ENCODE assay signal across 9 cellular contexts in genomic region chr20:32204485-32205115, GRCh38. TPM values are rescaled to one million over a fixed set of nuclear protein-coding genes. Genes with fewer than 3 reads are reported as not detected.
A peak's percentile ranks its signal among the peaks of the same experiment; 100 is the strongest.
DNase-seq lines count a peak whose midpoint lies in the region; ATAC-seq and TF ChIP-seq lines count a peak whose summit lies in the region.
"Had no signal": no experiment of that assay in that cellular context is flagged by ENCODE, and none has a peak within 500 bp of the region (broad histone marks: within the 10 kb centered on the region; RNA-seq: fewer than 3 reads in every experiment).

No MANE protein-coding gene starts in this region.

- H4K20me1 ChIP-seq in OCI-LY7 (ENCODE audit: insufficient read depth, low read length) (peaks cover 28% of the 10 kb centered on the region; the same call in 1 of the 2 replicates), MM.1S (ENCODE audit: insufficient read depth, low read length) (peaks cover 8% of the 10 kb centered on the region; the same call in 1 of the 2 replicates)

- DNase-seq in CD8-positive, alpha-beta memory T cell: no peak
- no peak for DNase-seq in OCI-LY7 (ENCODE audit: low spot score)
- peak; percentile 40 for DNase-seq in epithelial cell of esophagus (ENCODE audit: low read depth)
- peak; percentile 8 for DNase-seq in renal cortical epithelial cell (ENCODE audit: low read depth)
- DNase-seq in MM.1S: no peak
- DNase-seq in HuH-7 (ENCODE audit: low spot score): no peak
- DNase-seq: NCI-H1930 had no signal

- intact Hi-C loops in OCI-LY7 (cut with micrococcal nuclease; ENCODE audit: unreplicated experiment): no loop called here

- peaks cover 10% of the 10 kb centered on the region; the same call in 1 of the 2 replicates for H3F3A ChIP-seq in MM.1S (ENCODE audit: insufficient read depth, low read length)

- H3K4me1 Mint-ChIP-seq in CD8-positive, alpha-beta memory T cell: peaks cover 66 to 82% (median 67%) of the 10 kb centered on the region in 3 donors

- POLR2A ChIA-PET in CD8-positive, alpha-beta memory T cell (lab: Charles Lee): no interaction called here
- POLR2A ChIA-PET in OCI-LY7 (lab: Charles Lee): interaction anchor here (0.6 to 1.7 kb wide), 4 partner anchors 81 to 155 kb away, joined by 4 to 7 read pairs (median 4); no protein-coding TSS in a partner anchor

- H3K9me3 Mint-ChIP-seq in CD8-positive, alpha-beta memory T cell: no peaks in the 10 kb centered on the region

- TF ChIP-seq CTCF in OCI-LY7 (conservative IDR thresholded peaks at IDR 0.05; ENCODE audit: low read length) (0 out of 2 replicates have a peak, but pooled peaks have one; percentile 13), epithelial cell of esophagus (IDR thresholded peaks at IDR 0.05; ENCODE audit: insufficient read depth, low read depth, low read length, missing control alignments) (no peak), MM.1S (IDR thresholded peaks at IDR 0.05; ENCODE audit: low read length) (no peak)

- peaks cover 16% of the 10 kb centered on the region for H3K36me3 ChIP-seq in CD8-positive, alpha-beta memory T cell (ENCODE audit: insufficient read depth, low read length)
- H3K36me3 ChIP-seq in OCI-LY7 (ENCODE audit: insufficient read depth, low read length) (peaks cover 62% of the 10 kb centered on the region), MM.1S (replicated peaks; ENCODE audit: insufficient read depth, low read length) (0 out of 2 replicates have a peak, but pooled peaks cover 3% of the 10 kb centered on the region)

- no peaks in the 10 kb centered on the region for H3K9me3 ChIP-seq in CD8-positive, alpha-beta memory T cell (ENCODE audit: low read length)
- H3K9me3 ChIP-seq in OCI-LY7 (ENCODE audit: low read length): no peaks in the 10 kb centered on the region
- no peaks in the 10 kb centered on the region for H3K9me3 ChIP-seq in MM.1S (replicated peaks; ENCODE audit: insufficient read depth, low read length)

- H3K79me2 ChIP-seq in OCI-LY7 (ENCODE audit: insufficient read depth, low read depth, low read length) (peaks cover 94% of the 10 kb centered on the region), MM.1S (ENCODE audit: low read length) (peaks cover 92% of the 10 kb centered on the region)

- no peaks in the 10 kb centered on the region for H3K27me3 Mint-ChIP-seq in CD8-positive, alpha-beta memory T cell

- CTCF ChIA-PET in CD8-positive, alpha-beta memory T cell (lab: Charles Lee): no interaction called here
- CTCF ChIA-PET in OCI-LY7 (lab: Charles Lee; ENCODE audit: unreplicated experiment): no interaction called here

- H3K27me3 ChIP-seq in CD8-positive, alpha-beta memory T cell (ENCODE audit: insufficient read depth, low read length, poor library complexity, severe bottlenecking): no peaks in the 10 kb centered on the region
- H3K27me3 ChIP-seq in MM.1S (replicated peaks; ENCODE audit: insufficient read depth, low read length): no peaks in the 10 kb centered on the region

- H3K4me1 ChIP-seq in CD8-positive, alpha-beta memory T cell (ENCODE audit: insufficient read depth, low read length): peaks cover 58% of the 10 kb centered on the region
- H3K4me1 ChIP-seq in OCI-LY7 (ENCODE audit: insufficient read depth, low read length, poor library complexity, severe bottlenecking) (peaks cover 41% of the 10 kb centered on the region), MM.1S (ENCODE audit: low read length) (peaks cover 22% of the 10 kb centered on the region)

- ATAC-seq in GM21526 (IDR thresholded peaks at IDR 0.05; ENCODE audit: low FRiP score, unreplicated experiment) (no peak), HG02973 (IDR thresholded peaks at IDR 0.05; ENCODE audit: unreplicated experiment) (no peak)

- H3K4me3 ChIP-seq in CD8-positive, alpha-beta memory T cell (ENCODE audit: low read length): no peak overlapping the region
- peak overlapping the region; percentile 93 for H3K4me3 ChIP-seq in OCI-LY7 (ENCODE audit: low read depth, low read length, poor library complexity, severe bottlenecking)
- peak overlapping the region; percentile 87 for H3K4me3 ChIP-seq in epithelial cell of esophagus (ENCODE audit: low read length)
- no peak overlapping the region for H3K4me3 ChIP-seq in MM.1S (ENCODE audit: low read length)

- H3K36me3 Mint-ChIP-seq in CD8-positive, alpha-beta memory T cell: peaks cover 0 to 53% (median 3%) of the 10 kb centered on the region in 3 donors

- H2AFZ ChIP-seq in OCI-LY7 (ENCODE audit: low read length) (no peak overlapping the region), MM.1S (ENCODE audit: low read length) (no peak overlapping the region)

- H3K4me2 ChIP-seq in OCI-LY7 (ENCODE audit: low read length): peak overlapping the region; percentile 100
- no peak overlapping the region for H3K4me2 ChIP-seq in MM.1S (ENCODE audit: low read depth, low read length)

- BruUV-seq in OCI-LY7 (replicated peaks; lab: Mats Ljungman, UMichigan): no TSS peak

- H3K27ac Mint-ChIP-seq in CD8-positive, alpha-beta memory T cell: peak overlapping the region in 6 of 8 donors; percentile 73 to 94 (median 86)

- no peak overlapping the region for H3K27ac ChIP-seq in CD8-positive, alpha-beta memory T cell (ENCODE audit: low read depth, low read length)
- H3K27ac ChIP-seq in OCI-LY7 (ENCODE audit: low read depth, low read length, poor library complexity, severe bottlenecking) (peak overlapping the region; percentile 62), MM.1S (ENCODE audit: low read length) (no peak overlapping the region)

- peak overlapping the region in 5 of 7 donors; percentile 1 to 93 (median 38) for H3K4me3 Mint-ChIP-seq in CD8-positive, alpha-beta memory T cell

- H3K9me2 ChIP-seq in OCI-LY7 (ENCODE audit: insufficient read depth, low read length) (no peaks in the 10 kb centered on the region), MM.1S (replicated peaks; ENCODE audit: insufficient read depth, low read length) (no peaks in the 10 kb centered on the region)

- no peak overlapping the region for H3K9ac ChIP-seq in MM.1S (ENCODE audit: low read length)

RNA-seq across cellular contexts. Expression of gene PLAGL2, which starts 2.9 kb away (rescaled TPM):
- total RNA-seq in CD8-positive, alpha-beta memory T cell: 100 to 1,000 TPM; 120 to 121 TPM
- 4.4 TPM for polyA plus RNA-seq in CD8-positive, alpha-beta memory T cell
- total RNA-seq in OCI-LY7 (2014; rRNA removed; shearing (Covaris generic)): 7.4 and 9.8 TPM in 2 replicates
- total RNA-seq in OCI-LY7 (2022): 40.3 and 42.9 TPM in 2 replicates
- 2.6 and 4.3 TPM in 2 replicates for total RNA-seq in renal cortical epithelial cell

RNA-seq across cellular contexts. Expression of gene POFUT1, which starts 3.1 kb away (rescaled TPM):
- 10 to 100 TPM; 87.1 to 88.8 TPM for total RNA-seq in CD8-positive, alpha-beta memory T cell
- polyA plus RNA-seq in CD8-positive, alpha-beta memory T cell: 15.8 TPM
- 16.8 and 21.4 TPM in 2 replicates for total RNA-seq in OCI-LY7 (2014; rRNA removed; shearing (Covaris generic))
- total RNA-seq in OCI-LY7 (2022): 27.8 and 33.1 TPM in 2 replicates
- total RNA-seq in renal cortical epithelial cell: 26.0 and 36.0 TPM in 2 replicates

Comparison
In these comparisons a context has a peak if more than half of its experiments do, and no peak if none do; other contexts are left out.
1. DNase-seq: peak in epithelial cell of esophagus (single experiment) and renal cortical epithelial cell (single experiment); none in CD8-positive, alpha-beta memory T cell (0 of 5), OCI-LY7 (single experiment), MM.1S (single experiment) and HuH-7 (single experiment).
2. H3K4me3 ChIP-seq: peak in OCI-LY7 (single experiment) and epithelial cell of esophagus (single experiment); none in CD8-positive, alpha-beta memory T cell (single experiment) and MM.1S (single experiment).